ENCODE assay signal across 9 cellular contexts in the genomic region with DNA sequence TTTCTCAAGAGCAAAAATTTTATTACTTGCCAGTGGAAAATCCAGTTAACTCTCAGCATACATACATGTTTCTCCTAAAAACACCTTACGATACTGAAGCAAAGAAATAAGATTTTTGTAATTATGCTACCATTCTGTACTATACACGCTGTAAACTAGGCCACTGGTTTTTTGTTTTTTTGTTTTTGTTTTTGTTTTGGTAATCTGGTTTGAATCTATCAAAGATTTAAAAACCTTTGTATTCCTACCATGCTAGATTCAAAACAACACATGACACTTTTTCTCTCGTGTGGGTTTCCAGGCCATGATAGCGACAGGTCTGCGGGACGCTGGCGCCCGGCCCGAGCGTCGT. TPM values are rescaled to one million over a fixed set of nuclear protein-coding genes. Genes with fewer than 3 reads are reported as not detected.
DNase-seq lines count a peak whose midpoint lies in the region; ATAC-seq, FAIRE-seq and TF ChIP-seq lines count a peak whose summit lies in the region.
"Had no signal": no experiment of that assay in that cellular context is flagged by ENCODE, and none has a peak within 500 bp of the region (broad histone marks: within the 10 kb centered on the region; RNA-seq: fewer than 3 reads in every experiment).

No MANE protein-coding gene starts in this region.

- H3K27ac ChIP-seq in heart left ventricle (peak overlapping the region; percentile 52 to 94 (median 88)), mesodermal cell (ENCODE audit: low read depth, low read length, severe bottlenecking) (no peak overlapping the region), urinary bladder (ENCODE audit: low read depth) (peak overlapping the region; percentile 81)

- no peaks in the 10 kb centered on the region for H3K27me3 ChIP-seq in heart left ventricle
- H3K27me3 ChIP-seq in bronchial epithelial cell (ENCODE audit: control insufficient read depth, insufficient read depth, low read length), result no peaks in the 10 kb centered on the region

- FAIRE-seq in bronchial epithelial cell (lab: Jason Lieb, UNC), result no peak

- intact Hi-C loops in heart left ventricle (cut with DNase I), result loop anchor here in 4 of 10 donors (2.0 to 5.0 kb wide), 4 partner anchors 95 to 215 kb away; partner anchors contain the start of genes MSMO1 (in 3 of the 4) and KLHL2 (in 2 of the 4)
- intact Hi-C loops in left ventricle myocardium superior (cut with micrococcal nuclease), result no loop called here

- no peak for DNase-seq in heart left ventricle
- DNase-seq in left ventricle myocardium superior, result no peak
- DNase-seq in bronchial epithelial cell (ENCODE audit: low read depth), result no peak
- no peak for DNase-seq in SW480 (ENCODE audit: low spot score)
- no peak for DNase-seq in ecto neural progenitor cell (ENCODE audit: low spot score)

- H3K4me1 ChIP-seq in heart left ventricle, result peaks cover 0 to 16% (median 6%) of the 10 kb centered on the region in 12 donors
- H3K4me1 ChIP-seq in mesodermal cell (ENCODE audit: control insufficient read depth, insufficient read depth, low read length, poor library complexity, severe bottlenecking), result peaks cover 4% of the 10 kb centered on the region
- no peaks in the 10 kb centered on the region for H3K4me1 ChIP-seq in urinary bladder (ENCODE audit: insufficient read depth)

- WGBS in heart left ventricle, 4 donors, result 8 to 9% (median 9%) methylated on average over 11 of the region's 11 CpGs
- WGBS in mesodermal cell (ENCODE audit: insufficient coverage in 2 of 2), 2 experiments, result 0 to 5% methylated on average over 9 of the region's 11 CpGs
- 8% methylated on average over 11 of the region's 11 CpGs for WGBS in urinary bladder

- H3K9me3 ChIP-seq in heart left ventricle (no peaks in the 10 kb centered on the region), mesodermal cell (ENCODE audit: control insufficient read depth, low read length) (no peaks in the 10 kb centered on the region)

- TF ChIP-seq CTCF in heart left ventricle (IDR thresholded peaks at IDR 0.05) (no peak), bronchial epithelial cell (IDR thresholded peaks at IDR 0.05; ENCODE audit: insufficient read depth, low read length, severe bottlenecking) (no peak)

- H3K36me3 ChIP-seq in heart left ventricle (no peaks in the 10 kb centered on the region), bronchial epithelial cell (ENCODE audit: control insufficient read depth, insufficient read depth, low read length) (no peaks in the 10 kb centered on the region), mesodermal cell (ENCODE audit: control insufficient read depth, insufficient read depth, low read length) (peaks cover 3% of the 10 kb centered on the region), urinary bladder (ENCODE audit: insufficient read depth) (no peaks in the 10 kb centered on the region)

- H3K4me3 ChIP-seq in heart left ventricle (peak overlapping the region; percentile 56 to 99 (median 84)), bronchial epithelial cell (ENCODE audit: low read depth, low read length) (peak overlapping the region; percentile 96), mesodermal cell (ENCODE audit: extremely low read depth, insufficient read depth, low read length, poor library complexity, severe bottlenecking) (peak overlapping the region; percentile 85), urinary bladder (ENCODE audit: low read depth, low read length) (peak overlapping the region; percentile 87)

- no peak for ATAC-seq in heart left ventricle
- no peak for ATAC-seq in left ventricle myocardium superior
- no peak for ATAC-seq in GM19467 (IDR thresholded peaks at IDR 0.05; ENCODE audit: unreplicated experiment)

- TF ChIP-seq POLR2A in heart left ventricle (IDR thresholded peaks at IDR 0.05), result no peak

RNA-seq across cellular contexts. Expression of gene TMEM192, which starts 0.8 kb away (rescaled TPM):
- total RNA-seq in heart left ventricle, result 10 to 100 TPM; 12.8 to 21.0 (median 17.7) TPM
- polyA plus RNA-seq in heart left ventricle, result 10 to 100 TPM in 1 of 2 donors, 1 to 10 TPM in 1; 6.5 to 21.1 TPM
- 17.8 TPM for total RNA-seq in left ventricle myocardium superior
- 10.8 and 12.9 TPM in 2 replicates for total RNA-seq in bronchial epithelial cell
- 10.6 TPM for polyA plus RNA-seq in mesodermal cell (2013, experiment 1 of 2)
- 9.1 TPM for polyA plus RNA-seq in mesodermal cell (2013, experiment 2 of 2)
- total RNA-seq in urinary bladder, result 12.0 TPM
- polyA plus RNA-seq in urinary bladder, result 14.8 TPM

RNA-seq across cellular contexts. Expression of gene TRIM75, which starts 58.2 kb away (rescaled TPM):
- not detected for total RNA-seq in heart left ventricle
- polyA plus RNA-seq in heart left ventricle, result not detected
- total RNA-seq in left ventricle myocardium superior, result not detected
- not detected in 2 replicates for total RNA-seq in bronchial epithelial cell
- not detected for polyA plus RNA-seq in mesodermal cell (2013, experiment 1 of 2)
- not detected for polyA plus RNA-seq in mesodermal cell (2013, experiment 2 of 2)
- total RNA-seq in urinary bladder, result not detected
- polyA plus RNA-seq in urinary bladder, result not detected
- total RNA-seq: M059J had no signal
